13 cellular contexts compared by ENCODE assay signal in genomic region chr5:119439140-119439625, GRCh38. TPM values are rescaled to one million over a fixed set of nuclear protein-coding genes. Genes with fewer than 3 reads are reported as not detected.
DNase-seq lines count a peak whose midpoint lies in the region; ATAC-seq, FAIRE-seq and TF ChIP-seq lines count a peak whose summit lies in the region.
"Had no signal": no experiment of that assay in that cellular context is flagged by ENCODE, and none has a peak within 500 bp of the region (broad histone marks: within the 10 kb centered on the region; RNA-seq: fewer than 3 reads in every experiment).

No MANE protein-coding gene starts in this region.

- CTCF ChIA-PET in HepG2 (lab: Yijun Ruan, JAX; ENCODE audit: low intra/inter-chr PET ratio, low total read pairs): no interaction called here

- no peak for FAIRE-seq in HepG2 (lab: Jason Lieb, UNC)

- DNase-seq in T-helper 17 cell: no peak
- peak; percentile 64 for DNase-seq in HepG2 (ENCODE audit: low spot score)
- DNase-seq in posterior cingulate gyrus: no peak
- DNase-seq in ovary: no peak
- no peak for DNase-seq in anterior cingulate cortex (lab: John Stamatoyannopoulos, UW)
- DNase-seq: activated CD4-positive, alpha-beta T cell treated with anti-CD3 and anti-CD28 coated beads for 1 hour; effector CD4-positive, alpha-beta T cell; kidney glomerular epithelial cell; NCI-H1930 had no signal

- peaks cover 5% of the 10 kb centered on the region for H3K36me3 Mint-ChIP-seq in T-helper 17 cell (ENCODE audit: low read depth)

- intact Hi-C loops in HepG2 (cut with micrococcal nuclease; ENCODE audit: unreplicated experiment) (loop anchor here (2.0 to 5.0 kb wide), 2 partner anchors 14 to 303 kb away; partner anchors contain the start of gene HSD17B4), posterior cingulate gyrus (cut with DNase I) (no loop called here), ovary (cut with DNase I) (no loop called here)

- no peaks in the 10 kb centered on the region for H4K20me1 ChIP-seq in HepG2 (ENCODE audit: insufficient read depth, low read length)

- no peaks in the 10 kb centered on the region for H3K9me3 ChIP-seq in T-helper 17 cell (ENCODE audit: control insufficient read depth, low read length, poor library complexity, severe bottlenecking)
- H3K9me3 ChIP-seq in HepG2 (ENCODE audit: low read length): no peaks in the 10 kb centered on the region
- peaks cover 0 to 3% of the 10 kb centered on the region in 2 donors for H3K9me3 ChIP-seq in ovary
- H3K9me3 ChIP-seq in gastroesophageal sphincter: no peaks in the 10 kb centered on the region
- H3K9me3 ChIP-seq: vagina had no signal

- H3K9ac ChIP-seq in HepG2 (ENCODE audit: insufficient read depth, low read depth, low read length): peak overlapping the region; percentile 7; the same call in 1 of the 2 replicates

- peak overlapping the region; percentile 66 for H3K4me2 ChIP-seq in HepG2 (ENCODE audit: low read depth, low read length)

- TF ChIP-seq EP300 in HepG2 (IDR thresholded peaks at IDR 0.05; ENCODE audit: low read depth in 2 of 2, low read length in 2 of 2) (no peak), HepG2 (CRISPR knock-in tag; IDR thresholded peaks at IDR 0.05; ENCODE audit: borderline replicate concordance) (no peak), ovary (IDR thresholded peaks at IDR 0.05) (no peak), gastroesophageal sphincter (IDR thresholded peaks at IDR 0.05) (no peak)

- H3K27ac ChIP-seq in 22Rv1 (peak overlapping the region; percentile 60), HepG2 (ENCODE audit: extremely low read length, insufficient read depth, low read length) (peak overlapping the region; percentile 15), ovary (no peak overlapping the region), gastroesophageal sphincter (no peak overlapping the region)
- H3K27ac ChIP-seq: vagina had no signal

- 1% methylated on average over 8 of the region's 8 CpGs for WGBS in HepG2 (ENCODE audit: low lambda C conversion rate)
- 49 to 57% (median 53%) methylated on average over 8 of the region's 8 CpGs for WGBS in ovary, 3 donors
- WGBS in gastroesophageal sphincter (ENCODE audit: low coverage in 1 of 2), 2 donors: 63 to 77% methylated on average over 7 of the region's 8 CpGs

- TF ChIP-seq CTCF in 22Rv1 (IDR thresholded peaks at IDR 0.05) (no peak), HepG2 (CRISPR knock-in tag; IDR thresholded peaks at IDR 0.05) (peak; percentile 51), ovary (IDR thresholded peaks at IDR 0.05) (no peak), gastroesophageal sphincter (IDR thresholded peaks at IDR 0.05) (no peak)

- peak overlapping the region; percentile 31 for H3K4me3 Mint-ChIP-seq in T-helper 17 cell

- H3K36me3 ChIP-seq in HepG2 (replicated peaks in 1 of 2; ENCODE audit: control insufficient read depth in 1 of 2, insufficient read depth in 2 of 2, low read length in 2 of 2): no peaks in the 10 kb centered on the region
- H3K36me3 ChIP-seq in ovary: no peaks in the 10 kb centered on the region
- no peaks in the 10 kb centered on the region for H3K36me3 ChIP-seq in gastroesophageal sphincter
- H3K36me3 ChIP-seq: vagina had no signal

- BruUV-seq in HepG2 (replicated peaks; lab: Mats Ljungman, UMichigan): no TSS peak

- POLR2A ChIA-PET in HepG2 (lab: Yijun Ruan, JAX): interaction anchor here (3.4 kb wide), 1 partner anchor 14 kb away, joined by 25 read pairs; the partner anchor contains the start of gene HSD17B4

- peak overlapping the region; percentile 50 to 56 (median 55); a peak in 5 of 6 replicates for H3K4me3 ChIP-seq in HepG2 (replicated peaks in 1 of 3; ENCODE audit: insufficient read depth in 1 of 3, low read depth in 2 of 3, low read length in 3 of 3)
- no peak overlapping the region for H3K4me3 ChIP-seq in ovary
- no peak overlapping the region for H3K4me3 ChIP-seq in gastroesophageal sphincter
- H3K4me3 ChIP-seq: vagina had no signal

- TF ChIP-seq RAD21 in HepG2 (CRISPR knock-in tag; IDR thresholded peaks at IDR 0.05): no peak

- H3K27ac Mint-ChIP-seq in T-helper 17 cell: no peak overlapping the region

- H3K4me1 Mint-ChIP-seq in T-helper 17 cell: peaks cover 5% of the 10 kb centered on the region

- H3K27me3 Mint-ChIP-seq in T-helper 17 cell: peaks cover 42% of the 10 kb centered on the region

- TF ChIP-seq POLR2A in HepG2 (IDR thresholded peaks at IDR 0.05; ENCODE audit: insufficient read depth in 1 of 2, low read depth in 2 of 2, low read length in 2 of 2): no peak
- no peak for TF ChIP-seq POLR2A in ovary (IDR thresholded peaks at IDR 0.05)
- no peak for TF ChIP-seq POLR2A in gastroesophageal sphincter (IDR thresholded peaks at IDR 0.05)

- H3K27me3 ChIP-seq in HepG2 (ENCODE audit: control insufficient read depth in 1 of 2, insufficient read depth in 2 of 2, low read length in 2 of 2): no peaks in the 10 kb centered on the region; a peak in 1 of 5 replicates
- H3K27me3 ChIP-seq in ovary: no peaks in the 10 kb centered on the region
- H3K27me3 ChIP-seq in gastroesophageal sphincter: peaks cover 14% of the 10 kb centered on the region
- H3K27me3 ChIP-seq: vagina had no signal

- H3K4me1 ChIP-seq in HepG2 (ENCODE audit: insufficient read depth, low read length) (peaks cover 41% of the 10 kb centered on the region), ovary (ENCODE audit: insufficient read depth) (no peaks in the 10 kb centered on the region), gastroesophageal sphincter (no peaks in the 10 kb centered on the region)
- H3K4me1 ChIP-seq: vagina had no signal

- H2AFZ ChIP-seq in HepG2 (ENCODE audit: low read length): no peak overlapping the region

- H3K79me2 ChIP-seq in HepG2 (ENCODE audit: insufficient read depth, low read length): no peaks in the 10 kb centered on the region

- in situ Hi-C loops in HepG2 (cut with HindIII; ENCODE audit: extremely low pct_ligation_motif_present, low pct_unique_long_range_greater_than_20kb): no loop called here

- peak; percentile 40 for ATAC-seq in GM21619 (IDR thresholded peaks at IDR 0.05; ENCODE audit: unreplicated experiment)
- no peak for ATAC-seq in T-helper 17 cell
- ATAC-seq in HepG2: peak; percentile 92
- no peak for ATAC-seq in gastroesophageal sphincter

RNA-seq across cellular contexts. Expression of gene HSD17B4, which starts 13.1 kb away (rescaled TPM):
- total RNA-seq in T-helper 17 cell: 10 to 100 TPM; 26.3 to 38.6 TPM
- 399 and 508 TPM in 2 replicates for total RNA-seq in HepG2 (2016; rRNA removed; fragmentation: Illumina TruSeq; extraction: Trizol)
- 60.7 and 79.3 TPM in 2 replicates for total RNA-seq in HepG2 (2016; cell fraction: cytosol; rRNA removed; fragmentation: Illumina TruSeq; extraction: Trizol; ENCODE audit: low read depth)
- total RNA-seq in HepG2 (2016; cell fraction: insoluble cytoplasmic fraction; rRNA removed; fragmentation: Illumina TruSeq; extraction: Trizol): 397 and 512 TPM in 2 replicates
- 102 and 119 TPM in 2 replicates for total RNA-seq in HepG2 (2016; cell fraction: membrane; rRNA removed; fragmentation: Illumina TruSeq; extraction: Trizol)
- 218 and 251 TPM in 2 replicates for total RNA-seq in HepG2 (2016; cell fraction: nucleus; rRNA removed; fragmentation: Illumina TruSeq; extraction: Trizol)
- 163 and 178 TPM in 2 replicates for polyA plus RNA-seq in HepG2 (2011; rRNA removed)
- 98.0 and 194 TPM in 2 replicates for polyA plus RNA-seq in HepG2 (2011; cell fraction: cytosol; rRNA removed)
- polyA plus RNA-seq in HepG2 (2011; cell fraction: nucleus; rRNA removed): 119 and 175 TPM in 2 replicates
- polyA plus RNA-seq in HepG2 (2012): 153 and 212 TPM in 2 replicates
- 35.4 and 40.3 TPM in 2 replicates for polyA plus RNA-seq in HepG2 (2016; cell fraction: cytosol; fragmentation: Illumina TruSeq; extraction: Trizol; ENCODE audit: low read depth)
- 332 and 336 TPM in 2 replicates for polyA plus RNA-seq in HepG2 (2016; cell fraction: insoluble cytoplasmic fraction; fragmentation: Illumina TruSeq; extraction: Trizol; ENCODE audit: low read depth)
- polyA plus RNA-seq in HepG2 (2016; cell fraction: membrane; fragmentation: Illumina TruSeq; extraction: Trizol; ENCODE audit: low read depth): 57.1 and 67.7 TPM in 2 replicates
- 221 and 269 TPM in 2 replicates for polyA plus RNA-seq in HepG2 (2016; cell fraction: nucleus; fragmentation: Illumina TruSeq; extraction: Trizol; ENCODE audit: insufficient read depth, low read depth)
- 271 and 288 TPM in 2 replicates for polyA minus RNA-seq in HepG2 (2011; rRNA and poly(A)+ RNA removed; ENCODE audit: low replicate concordance)
- 117 and 147 TPM in 2 replicates for polyA minus RNA-seq in HepG2 (2011; cell fraction: cytosol; rRNA and poly(A)+ RNA removed)
- 131 and 184 TPM in 2 replicates for polyA minus RNA-seq in HepG2 (2011; cell fraction: nucleus; rRNA and poly(A)+ RNA removed)
- total RNA-seq in ovary: 100 to 1,000 TPM in 5 of 7 donors, 10 to 100 TPM in 2; 54.6 to 169 (median 129) TPM
- polyA plus RNA-seq in ovary: 100 to 1,000 TPM in 1 of 2 donors, 10 to 100 TPM in 1; 75.9 to 208 TPM
- total RNA-seq in gastroesophageal sphincter: 100 to 1,000 TPM in 1 of 4 donors, 10 to 100 TPM in 3; 69.4 to 108 (median 97.2) TPM

Comparison
In these comparisons a context has a peak if more than half of its experiments do, and no peak if none do; other contexts are left out.
1. H3K27ac ChIP-seq: peak in 22Rv1 (single experiment) and HepG2 (single experiment); none in ovary (0 of 2) and gastroesophageal sphincter (0 of 4).
2. ATAC-seq: peak in GM21619 (single experiment) and HepG2 (single experiment); none in T-helper 17 cell (single experiment) and gastroesophageal sphincter (single experiment).
3. H3K4me3 ChIP-seq: peak in HepG2 (3 of 3); none in ovary (single experiment) and gastroesophageal sphincter (0 of 2).